Comparison of ENCODE assay signal across 24 cellular contexts in the genomic region with DNA sequence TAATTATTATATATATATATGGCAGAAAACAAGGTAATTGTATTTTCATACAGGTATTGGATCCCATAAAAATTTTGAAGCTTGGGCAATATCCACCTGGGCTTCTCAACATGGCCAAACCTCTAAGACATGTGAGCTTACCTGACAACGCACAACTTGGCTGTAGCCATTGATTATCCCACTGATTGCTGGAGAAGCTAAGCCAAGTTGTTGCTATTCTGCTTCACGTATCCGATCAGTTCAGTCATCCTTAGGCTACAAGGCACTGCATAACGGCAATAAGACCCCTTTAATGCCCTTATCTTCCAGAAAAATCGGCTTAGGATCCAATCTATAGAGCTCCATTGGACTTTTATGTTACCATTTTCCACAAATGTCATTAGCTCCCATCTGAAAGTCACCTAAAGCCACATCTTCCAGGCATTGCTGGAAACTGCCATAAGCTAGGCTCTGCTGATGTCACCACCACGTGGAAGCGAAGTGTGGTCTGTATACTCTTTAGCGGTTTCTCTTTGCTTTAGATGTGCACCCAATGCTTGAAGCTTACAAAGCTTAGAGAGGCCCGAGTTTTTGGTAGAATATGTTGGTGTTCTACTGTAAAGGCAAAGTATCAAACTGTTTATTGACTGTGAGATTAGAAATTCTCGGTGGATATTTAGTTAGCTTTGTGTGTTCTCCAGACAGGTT.
DNase-seq lines count a peak whose midpoint lies in the region; ATAC-seq and TF ChIP-seq lines count a peak whose summit lies in the region.
"Had no signal": no experiment of that assay in that cellular context is flagged by ENCODE, and none has a peak within 500 bp of the region (broad histone marks: within the 10 kb centered on the region; RNA-seq: fewer than 3 reads in every experiment).

No MANE protein-coding gene starts in this region.

- no peak for ATAC-seq in right cardiac atrium
- ATAC-seq: gastrocnemius medialis, lower lobe of right lung, mucosa of descending colon, PC-3, sciatic nerve, T-helper 17 cell had no signal

- no peak overlapping the region for H3K27ac ChIP-seq in right cardiac atrium (ENCODE audit: low read length)
- H3K27ac ChIP-seq: gastrocnemius medialis, GM23248, lower lobe of right lung, upper lobe of left lung, VCaP had no signal

- WGBS in right cardiac atrium = 94% methylated on average over 10 of the region's 10 CpGs

- no peaks in the 10 kb centered on the region for H3K36me3 Mint-ChIP-seq in activated CD4-positive, alpha-beta memory T cell treated with anti-CD3 and anti-CD28 coated beads for 36 hours
- no peaks in the 10 kb centered on the region for H3K36me3 Mint-ChIP-seq in HFFc6 (ENCODE audit: low read depth)
- H3K36me3 Mint-ChIP-seq: brain had no signal

- DNase-seq in NCI-H748 (lab: John Stamatoyannopoulos, UW; ENCODE audit: unreplicated experiment) (peak; percentile 6), NCI-H748 treated with DMSO at 0.1 percent for 48 hours (lab: John Stamatoyannopoulos, UW) (no peak), CD1c-positive myeloid dendritic cell (ENCODE audit: extremely low spot score) (no peak), HFFc6 (no peak), right cardiac atrium (no peak)
- peak; percentile 4 for DNase-seq in stimulated activated CD4-positive, alpha-beta T cell treated with anti-CD3 and anti-CD28 coated beads, Interleukin-15, amount 100 ng/mL, for 24 hours
- no peak for DNase-seq in stimulated activated CD4-positive, alpha-beta T cell treated with anti-CD3 and anti-CD28 coated beads, Interleukin-2, amount 100 ng/mL, for 48 hours
- DNase-seq in activated CD4-positive, alpha-beta memory T cell treated with anti-CD3 and anti-CD28 coated beads for 36 hours = peak; percentile 29
- DNase-seq: effector CD8-positive, alpha-beta T cell; gastrocnemius medialis; GM23248; islet precursor cell; lower lobe of right lung; mucosa of descending colon; NCI-H2081 treated with DMSO at 0.1 percent for 48 hours; NCI-H510A treated with DMSO at 0.1 percent for 48 hours; PC-3; SHP77 treated with DMSO at 0.1 percent for 48 hours; stimulated activated CD8-positive, alpha-beta memory T cell treated with anti-CD3 and anti-CD28 coated beads, Interleukin-4, amount 100 ng/mL, for 48 hours; T-helper 17 cell; upper lobe of left lung had no signal

- CTCF ChIA-PET in activated CD4-positive, alpha-beta memory T cell treated with anti-CD3 and anti-CD28 coated beads for 36 hours (lab: Charles Lee) = interaction anchor here (1.8 kb wide), 1 partner anchor 48 kb away, joined by 6 read pairs; no protein-coding TSS in a partner anchor

- no peak overlapping the region for H3K4me3 ChIP-seq in right cardiac atrium (ENCODE audit: low read length)
- H3K4me3 ChIP-seq: gastrocnemius medialis, GM23248, lower lobe of right lung, mucosa of descending colon, upper lobe of left lung had no signal

- no peak for TF ChIP-seq CTCF in HFFc6 (IDR thresholded peaks at IDR 0.05)

- no peaks in the 10 kb centered on the region for H3K4me1 Mint-ChIP-seq in activated CD4-positive, alpha-beta memory T cell treated with anti-CD3 and anti-CD28 coated beads for 36 hours (ENCODE audit: low read depth)
- H3K4me1 Mint-ChIP-seq in HFFc6 (ENCODE audit: low read depth) = no peaks in the 10 kb centered on the region
- H3K4me1 Mint-ChIP-seq: brain, T-helper 17 cell had no signal

- intact Hi-C loops in activated CD4-positive, alpha-beta memory T cell treated with anti-CD3 and anti-CD28 coated beads for 36 hours (cut with micrococcal nuclease) = no loop called here
- intact Hi-C loops in right cardiac atrium (cut with DNase I) = no loop called here

- POLR2A ChIA-PET in activated CD4-positive, alpha-beta memory T cell treated with anti-CD3 and anti-CD28 coated beads for 36 hours (lab: Charles Lee) = no interaction called here

- no peaks in the 10 kb centered on the region for H3K9me3 Mint-ChIP-seq in activated CD4-positive, alpha-beta memory T cell treated with anti-CD3 and anti-CD28 coated beads for 36 hours
- no peaks in the 10 kb centered on the region for H3K9me3 Mint-ChIP-seq in HFFc6

- H3K9me3 ChIP-seq in right cardiac atrium (ENCODE audit: control insufficient read depth, low read length) = no peaks in the 10 kb centered on the region
- H3K9me3 ChIP-seq: gastrocnemius medialis, lower lobe of right lung, mucosa of descending colon, upper lobe of left lung had no signal

- H3K4me1 ChIP-seq in right cardiac atrium (ENCODE audit: control insufficient read depth, insufficient read depth, low read length) = no peaks in the 10 kb centered on the region
- H3K4me1 ChIP-seq: gastrocnemius medialis, lower lobe of right lung, upper lobe of left lung had no signal

- no peak overlapping the region for H3K27ac Mint-ChIP-seq in activated CD4-positive, alpha-beta memory T cell treated with anti-CD3 and anti-CD28 coated beads for 36 hours
- H3K27ac Mint-ChIP-seq in HFFc6 = no peak overlapping the region
- H3K27ac Mint-ChIP-seq: T-helper 17 cell had no signal

- H3K27me3 ChIP-seq in right cardiac atrium (ENCODE audit: control insufficient read depth, insufficient read depth) = no peaks in the 10 kb centered on the region
- H3K27me3 ChIP-seq: gastrocnemius medialis, upper lobe of left lung had no signal

- H3K27me3 Mint-ChIP-seq in activated CD4-positive, alpha-beta memory T cell treated with anti-CD3 and anti-CD28 coated beads for 36 hours = peaks cover 3% of the 10 kb centered on the region
- H3K27me3 Mint-ChIP-seq in HFFc6 (ENCODE audit: insufficient read depth) = peaks cover 8% of the 10 kb centered on the region
- H3K27me3 Mint-ChIP-seq: brain had no signal

- no peak overlapping the region for H3K4me3 Mint-ChIP-seq in activated CD4-positive, alpha-beta memory T cell treated with anti-CD3 and anti-CD28 coated beads for 36 hours
- no peak overlapping the region for H3K4me3 Mint-ChIP-seq in HFFc6
- H3K4me3 Mint-ChIP-seq: brain, T-helper 17 cell had no signal

Comparison
In these comparisons a context has a peak if more than half of its experiments do, and no peak if none do; other contexts are left out.
1. DNase-seq: peak in NCI-H748 (single experiment), stimulated activated CD4-positive, alpha-beta T cell treated with anti-CD3 and anti-CD28 coated beads, Interleukin-15, amount 100 ng/mL, for 24 hours (single experiment) and activated CD4-positive, alpha-beta memory T cell treated with anti-CD3 and anti-CD28 coated beads for 36 hours (single experiment); none in NCI-H748 treated with DMSO at 0.1 percent for 48 hours (single experiment), stimulated activated CD4-positive, alpha-beta T cell treated with anti-CD3 and anti-CD28 coated beads, Interleukin-2, amount 100 ng/mL, for 48 hours (0 of 2), CD1c-positive myeloid dendritic cell (single experiment), HFFc6 (single experiment) and right cardiac atrium (0 of 3).